In genomic region chr1:41240806-41241747, GRCh38 we compare ENCODE assay signal across 1 cellular context.
TF ChIP-seq lines count a peak whose summit lies in the region.

No MANE protein-coding gene starts in this region.

TF ChIP-seq in HepG2, 621 proteins besides CTCF, POLR2A, EP300 and RAD21 (continued from another document and continues in another):
- no peak for TF ChIP-seq ZHX2 (IDR thresholded peaks at IDR 0.05; ENCODE audit: low read depth)
- TF ChIP-seq ZHX2 (CRISPR knock-in tag; IDR thresholded peaks at IDR 0.05; ENCODE audit: borderline replicate concordance), result no peak
- no peak for TF ChIP-seq SNAPC4 (CRISPR knock-in tag; IDR thresholded peaks at IDR 0.05)
- no peak for TF ChIP-seq ZNF10 (CRISPR knock-in tag; IDR thresholded peaks at IDR 0.05; ENCODE audit: borderline replicate concordance, low read depth)
- TF ChIP-seq NFKBIZ (CRISPR knock-in tag; IDR thresholded peaks at IDR 0.05), result no peak
- TF ChIP-seq MTA1 (CRISPR knock-in tag; IDR thresholded peaks at IDR 0.05; ENCODE audit: borderline replicate concordance), result no peak
- no peak for TF ChIP-seq KLF13 (CRISPR knock-in tag; IDR thresholded peaks at IDR 0.05)
- no peak for TF ChIP-seq ZNF768 (CRISPR knock-in tag; IDR thresholded peaks at IDR 0.05)
- no peak for TF ChIP-seq HMG20B (CRISPR knock-in tag; conservative IDR thresholded peaks at IDR 0.05)
- peak; percentile 75 for TF ChIP-seq ARNTL (CRISPR knock-in tag; IDR thresholded peaks at IDR 0.05)
- no peak for TF ChIP-seq ZNF276 (CRISPR knock-in tag; IDR thresholded peaks at IDR 0.05; ENCODE audit: low read depth)
- TF ChIP-seq ZNF101 (CRISPR knock-in tag; IDR thresholded peaks at IDR 0.05; ENCODE audit: borderline replicate concordance, low read depth), result no peak
- TF ChIP-seq GABPB1 (CRISPR knock-in tag; IDR thresholded peaks at IDR 0.05), result peak; percentile 89
- TF ChIP-seq GATA4 (IDR thresholded peaks at IDR 0.05; ENCODE audit: borderline replicate concordance, low read depth), result no peak
- 0 out of 2 replicates have a peak, but pooled peaks have one; percentile 25 for TF ChIP-seq ZNF224 (CRISPR knock-in tag; IDR thresholded peaks at IDR 0.05)
- TF ChIP-seq ZSCAN30 (CRISPR knock-in tag; IDR thresholded peaks at IDR 0.05), result no peak
- 0 out of 2 replicates have a peak, but pooled peaks have one; percentile 15 for TF ChIP-seq KAT8 (CRISPR knock-in tag; IDR thresholded peaks at IDR 0.05)
- TF ChIP-seq ZKSCAN1 (IDR thresholded peaks at IDR 0.05; ENCODE audit: low read length), result no peak
- TF ChIP-seq ZFP82 (CRISPR knock-in tag; IDR thresholded peaks at IDR 0.05; ENCODE audit: borderline replicate concordance), result no peak
- TF ChIP-seq CBX2 (IDR thresholded peaks at IDR 0.05; ENCODE audit: low read depth, low read length), result no peak
- TF ChIP-seq CBX2 (CRISPR knock-in tag; IDR thresholded peaks at IDR 0.05; ENCODE audit: low read depth), result no peak
- no peak for TF ChIP-seq ADNP (CRISPR knock-in tag; IDR thresholded peaks at IDR 0.05)
- no peak for TF ChIP-seq ZNF124 (CRISPR knock-in tag; IDR thresholded peaks at IDR 0.05)
- no peak for TF ChIP-seq KLF15 (CRISPR knock-in tag; IDR thresholded peaks at IDR 0.05; ENCODE audit: borderline replicate concordance)
- 0 out of 2 replicates have a peak, but pooled peaks have one; percentile 8 for TF ChIP-seq THAP11 (CRISPR knock-in tag; IDR thresholded peaks at IDR 0.05)
- TF ChIP-seq ZNF841 (CRISPR knock-in tag; IDR thresholded peaks at IDR 0.05; ENCODE audit: borderline replicate concordance), result no peak
- no peak for TF ChIP-seq ZSCAN21 (CRISPR knock-in tag; IDR thresholded peaks at IDR 0.05; ENCODE audit: borderline replicate concordance)
- TF ChIP-seq ZNF607 (CRISPR knock-in tag; IDR thresholded peaks at IDR 0.05; ENCODE audit: borderline replicate concordance), result no peak
- TF ChIP-seq NFE2L2 (IDR thresholded peaks at IDR 0.05; ENCODE audit: low read length), result no peak
- peak; percentile 73 for TF ChIP-seq TFE3 (CRISPR knock-in tag; IDR thresholded peaks at IDR 0.05)
- TF ChIP-seq GLMP (CRISPR knock-in tag; IDR thresholded peaks at IDR 0.05; ENCODE audit: borderline replicate concordance), result no peak
- no peak for TF ChIP-seq ZNF775 (CRISPR knock-in tag; IDR thresholded peaks at IDR 0.05; ENCODE audit: borderline replicate concordance)
- TF ChIP-seq SNAPC5 (CRISPR knock-in tag; IDR thresholded peaks at IDR 0.05; ENCODE audit: borderline replicate concordance), result no peak
- peak; percentile 46; the same call in 1 of the 2 replicates for TF ChIP-seq PHF21A (CRISPR knock-in tag; IDR thresholded peaks at IDR 0.05)
- TF ChIP-seq MED1 (CRISPR knock-in tag; IDR thresholded peaks at IDR 0.05), result no peak
- TF ChIP-seq THAP7 (CRISPR knock-in tag; IDR thresholded peaks at IDR 0.05), result peak; percentile 52; the same call in 1 of the 2 replicates
- TF ChIP-seq ZNF432 (CRISPR knock-in tag; IDR thresholded peaks at IDR 0.05; ENCODE audit: borderline replicate concordance), result no peak
- no peak for TF ChIP-seq ZNF800 (CRISPR knock-in tag; IDR thresholded peaks at IDR 0.05)
- TF ChIP-seq ZNF724P (CRISPR knock-in tag; IDR thresholded peaks at IDR 0.05; ENCODE audit: borderline replicate concordance), result no peak
- TF ChIP-seq ZNF850 (CRISPR knock-in tag; conservative IDR thresholded peaks at IDR 0.05), result no peak
- no peak for TF ChIP-seq HNRNPLL (IDR thresholded peaks at IDR 0.05; ENCODE audit: low read depth, low read length, poor library complexity, severe bottlenecking)
- TF ChIP-seq RARA (CRISPR knock-in tag; IDR thresholded peaks at IDR 0.05), result peak; percentile 16; the same call in 1 of the 2 replicates
- no peak for TF ChIP-seq STAG1 (CRISPR knock-in tag; IDR thresholded peaks at IDR 0.05)
- no peak for TF ChIP-seq SMAD1 (CRISPR knock-in tag; IDR thresholded peaks at IDR 0.05; ENCODE audit: borderline replicate concordance, low read depth)
- TF ChIP-seq ATF7 (IDR thresholded peaks at IDR 0.05), result no peak
- no peak for TF ChIP-seq ATF7 (CRISPR knock-in tag; IDR thresholded peaks at IDR 0.05)
- no peak for TF ChIP-seq ZNF280B (CRISPR knock-in tag; IDR thresholded peaks at IDR 0.05; ENCODE audit: borderline replicate concordance)
- TF ChIP-seq ZBTB21 (CRISPR knock-in tag; IDR thresholded peaks at IDR 0.05), result no peak
